Comparison of ENCODE assay signal across 14 cellular contexts in genomic region chr6:87139927-87140326, GRCh38. TPM values are rescaled to one million over a fixed set of nuclear protein-coding genes. Genes with fewer than 3 reads are reported as not detected.
"Had no signal": no experiment of that assay in that cellular context is flagged by ENCODE, and none has a peak within 500 bp of the region (broad histone marks: within the 10 kb centered on the region; RNA-seq: fewer than 3 reads in every experiment).

No MANE protein-coding gene starts in this region.

RNA-seq across cellular contexts. Expression of gene CGA, which starts 45.0 kb away (rescaled TPM):
- total RNA-seq: stomach, subcutaneous adipose tissue, temporal lobe, testis, thoracic aorta, thyroid gland, tibial nerve, transverse colon, upper lobe of left lung, upper lobe of right lung, ureter, urinary bladder, uterus, vagina had no signal
- polyA plus RNA-seq: stomach, urinary bladder had no signal
